ENCODE assay signal across 19 cellular contexts in the genomic region with DNA sequence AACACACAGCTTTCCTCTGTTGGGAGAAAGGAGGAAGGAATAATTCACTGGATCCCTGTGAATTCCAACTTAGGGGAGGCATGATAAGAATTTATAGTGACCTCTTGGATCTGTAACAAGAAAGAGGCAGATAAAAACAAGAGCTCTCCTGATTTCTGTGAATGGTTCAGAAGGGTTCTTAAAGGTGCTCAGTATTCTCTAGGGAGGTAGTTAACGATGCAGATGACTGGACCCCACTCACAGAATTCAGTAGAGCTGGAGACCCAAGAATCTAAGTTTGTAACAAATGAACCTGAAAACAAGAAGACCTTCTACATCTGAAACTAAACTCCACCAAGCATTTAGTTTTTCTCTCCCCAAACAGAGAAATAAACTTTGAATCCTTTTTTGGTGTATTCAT.
"Had no signal": no experiment of that assay in that cellular context is flagged by ENCODE, and none has a peak within 500 bp of the region (broad histone marks: within the 10 kb centered on the region; RNA-seq: fewer than 3 reads in every experiment).

No MANE protein-coding gene starts in this region.

- H3K9me3 ChIP-seq: breast epithelium, esophagus muscularis mucosa, tibial nerve had no signal

- H3K4me3 Mint-ChIP-seq: activated CD8-positive, alpha-beta T cell treated with anti-CD3 and anti-CD28 coated beads for 36 hours; activated T-helper 1 cell treated with anti-CD3 and anti-CD28 coated beads, Interleukin-12 subunit alpha, Interleukin-12 subunit beta, Interleukin-2, Interleukin-4 antibody, amounts not matched to agents 30 ng/mL and 10 ng/mL and 1 ng/mL, durations not matched to agents 14 hours and 24 hours and 36 hours; immature natural killer cell had no signal

- H3K36me3 ChIP-seq: esophagus muscularis mucosa, tibial nerve had no signal

- H3K27ac Mint-ChIP-seq: activated CD8-positive, alpha-beta T cell treated with anti-CD3 and anti-CD28 coated beads for 36 hours; activated T-helper 1 cell treated with anti-CD3 and anti-CD28 coated beads, Interleukin-12 subunit alpha, Interleukin-12 subunit beta, Interleukin-2, Interleukin-4 antibody, amounts not matched to agents 30 ng/mL and 10 ng/mL and 1 ng/mL, durations not matched to agents 14 hours and 24 hours and 36 hours; immature natural killer cell had no signal

- DNase-seq: activated CD4-positive, alpha-beta T cell treated with anti-CD3 and anti-CD28 coated beads for 4 hours; activated CD8-positive, alpha-beta memory T cell treated with anti-CD3 and anti-CD28 coated beads, Interleukin-2, amount 50 U/mL, for 4 hours; activated CD8-positive, alpha-beta T cell treated with anti-CD3 and anti-CD28 coated beads for 36 hours; activated naive CD4-positive, alpha-beta T cell; aorta; dorsolateral prefrontal cortex; immature natural killer cell; left cardiac atrium; midbrain; retina; stimulated activated CD4-positive, alpha-beta T cell treated with anti-CD3 and anti-CD28 coated beads, Interleukin-15, amount 100 ng/mL, for 24 hours; stimulated activated CD4-positive, alpha-beta T cell treated with anti-CD3 and anti-CD28 coated beads, Interleukin-4, amount 100 ng/mL, for 4 hours had no signal

- H3K9me3 Mint-ChIP-seq: activated CD8-positive, alpha-beta T cell treated with anti-CD3 and anti-CD28 coated beads for 36 hours; activated T-helper 1 cell treated with anti-CD3 and anti-CD28 coated beads, Interleukin-12 subunit alpha, Interleukin-12 subunit beta, Interleukin-2, Interleukin-4 antibody, amounts not matched to agents 30 ng/mL and 10 ng/mL and 1 ng/mL, durations not matched to agents 14 hours and 24 hours and 36 hours; immature natural killer cell had no signal

- H3K36me3 Mint-ChIP-seq: immature natural killer cell had no signal

- H3K4me3 ChIP-seq: breast epithelium, dorsolateral prefrontal cortex, esophagus muscularis mucosa, lung, tibial nerve had no signal

- H3K27me3 Mint-ChIP-seq: activated CD8-positive, alpha-beta T cell treated with anti-CD3 and anti-CD28 coated beads for 36 hours had no signal

- H3K27ac ChIP-seq: breast epithelium, dorsolateral prefrontal cortex, parathyroid adenoma, tibial nerve, VCaP had no signal

- ATAC-seq: activated CD8-positive, alpha-beta T cell treated with anti-CD3 and anti-CD28 coated beads for 36 hours; left cardiac atrium had no signal

- H3K27me3 ChIP-seq: breast epithelium, dorsolateral prefrontal cortex, esophagus muscularis mucosa, tibial nerve had no signal
